Comparison of ENCODE assay signal across 15 cellular contexts in genomic region chr3:16066975-16067374, GRCh38.
A peak's percentile ranks its signal among the peaks of the same experiment; 100 is the strongest.
DNase-seq lines count a peak whose midpoint lies in the region; TF ChIP-seq lines count a peak whose summit lies in the region.
"Had no signal": no experiment of that assay in that cellular context is flagged by ENCODE, and none has a peak within 500 bp of the region (broad histone marks: within the 10 kb centered on the region; RNA-seq: fewer than 3 reads in every experiment).

No MANE protein-coding gene starts in this region.

- H3K9ac ChIP-seq in GM23248 (peak overlapping the region; percentile 82), adipocyte (ENCODE audit: low read length) (no peak overlapping the region)
- H3K9ac ChIP-seq: parathyroid adenoma had no signal

- no peaks in the 10 kb centered on the region for H3K9me2 ChIP-seq in GM23248 (ENCODE audit: insufficient read depth)

- TF ChIP-seq CTCF in vagina (IDR thresholded peaks at IDR 0.05) (no peak), glutamatergic neuron (IDR thresholded peaks at IDR 0.05; ENCODE audit: partially characterized antibody, unreplicated experiment) (no peak)

- no peaks in the 10 kb centered on the region for H3K27me3 ChIP-seq in GM23248 (replicated peaks; ENCODE audit: insufficient read depth)
- H3K27me3 ChIP-seq in adipocyte (replicated peaks; ENCODE audit: control insufficient read depth, insufficient read depth, low read length), result no peaks in the 10 kb centered on the region
- no peaks in the 10 kb centered on the region for H3K27me3 ChIP-seq in vagina
- H3K27me3 ChIP-seq: dorsolateral prefrontal cortex, thyroid gland had no signal

- intact Hi-C loops in vagina (cut with DNase I), result no loop called here

- H3K36me3 ChIP-seq in GM23248 (ENCODE audit: low read depth) (no peaks in the 10 kb centered on the region), adipocyte (ENCODE audit: control insufficient read depth, insufficient read depth, low read length, severe bottlenecking) (no peaks in the 10 kb centered on the region), vagina (no peaks in the 10 kb centered on the region)
- H3K36me3 ChIP-seq: thyroid gland had no signal

- H3K79me2 ChIP-seq in GM23248 (ENCODE audit: insufficient read depth), result no peaks in the 10 kb centered on the region
- H3K79me2 ChIP-seq: parathyroid adenoma had no signal

- WGBS in GM23248 (ENCODE audit: low coverage in 1 of 2, low lambda C conversion rate in 2 of 2, missing lambda C conversion rate in 2 of 2), 2 experiments, result 2% methylated on average over 6 of the region's 6 CpGs

- H3K4me3 ChIP-seq in GM23248 (no peak overlapping the region), adipocyte (ENCODE audit: low read length) (no peak overlapping the region), vagina (no peak overlapping the region)
- H3K4me3 ChIP-seq: dorsolateral prefrontal cortex, thyroid gland had no signal

- no peak overlapping the region for H3K27ac Mint-ChIP-seq in glutamatergic neuron (ENCODE audit: unreplicated experiment)

- H3K36me3 Mint-ChIP-seq in glutamatergic neuron (ENCODE audit: unreplicated experiment), result no peaks in the 10 kb centered on the region

- peaks cover 1% of the 10 kb centered on the region for H3K27me3 Mint-ChIP-seq in glutamatergic neuron (ENCODE audit: unreplicated experiment)

- H3K27ac ChIP-seq in GM23248 (peak overlapping the region; percentile 100), vagina (peak overlapping the region; percentile 58)
- H3K27ac ChIP-seq: parathyroid adenoma, thyroid gland had no signal

- H3K4me2 ChIP-seq in GM23248 (ENCODE audit: unreplicated experiment), result peak overlapping the region; percentile 18

- peak overlapping the region; percentile 30; the same call in 1 of the 2 replicates for H2AFZ ChIP-seq in GM23248
- H2AFZ ChIP-seq: parathyroid adenoma had no signal

- no peaks in the 10 kb centered on the region for H3K9me3 Mint-ChIP-seq in glutamatergic neuron (ENCODE audit: unreplicated experiment)

- H3K4me1 ChIP-seq in GM23248 (ENCODE audit: insufficient read depth), result peaks cover 60% of the 10 kb centered on the region
- H3K4me1 ChIP-seq in adipocyte (ENCODE audit: control insufficient read depth, insufficient read depth, low read length), result peaks cover 42% of the 10 kb centered on the region
- H3K4me1 ChIP-seq in vagina, result peaks cover 21% of the 10 kb centered on the region
- H3K4me1 ChIP-seq: parathyroid adenoma had no signal

- H3F3A ChIP-seq in GM23248 (ENCODE audit: insufficient read depth), result peaks cover 60% of the 10 kb centered on the region

- H3K9me3 ChIP-seq in GM23248 (ENCODE audit: low read depth) (no peaks in the 10 kb centered on the region), adipocyte (ENCODE audit: control insufficient read depth, low read length) (no peaks in the 10 kb centered on the region), vagina (no peaks in the 10 kb centered on the region)
- H3K9me3 ChIP-seq: thyroid gland had no signal

- H3K4me1 Mint-ChIP-seq in glutamatergic neuron (ENCODE audit: low read depth, unreplicated experiment), result no peaks in the 10 kb centered on the region

- in situ Hi-C loops in GM23248 (cut with MboI), result no loop called here

- no peaks in the 10 kb centered on the region for H4K20me1 ChIP-seq in GM23248 (ENCODE audit: insufficient read depth)

- H3K4me3 Mint-ChIP-seq in glutamatergic neuron (ENCODE audit: unreplicated experiment), result no peak overlapping the region

- TF ChIP-seq POLR2A in vagina (IDR thresholded peaks at IDR 0.05), result no peak

- DNase-seq in GM23248 (peak; percentile 93), adipocyte (ENCODE audit: low read depth) (peak; percentile 29), fibroblast of peridontal ligament (ENCODE audit: extremely low read depth) (peak; percentile 88), vagina (ENCODE audit: extremely low spot score in 2 of 2) (no peak), glutamatergic neuron (no peak), T-helper 1 cell (no peak), DMS 273 (lab: John Stamatoyannopoulos, UW; ENCODE audit: unreplicated experiment) (no peak)
- DNase-seq: activated CD4-positive, alpha-beta T cell treated with anti-CD3 and anti-CD28 coated beads for 4 hours; activated CD8-positive, alpha-beta memory T cell treated with anti-CD3 and anti-CD28 coated beads, Interleukin-2, amount 50 U/mL, for 48 hours; activated naive CD4-positive, alpha-beta T cell; dorsolateral prefrontal cortex; left ventricle myocardium superior; NCI-H1436; thyroid gland had no signal

Comparison
In these comparisons a context has a peak if more than half of its experiments do, and no peak if none do; other contexts are left out.
1. DNase-seq: peak in GM23248 (single experiment), adipocyte (single experiment) and fibroblast of peridontal ligament (single experiment); none in vagina (0 of 2), glutamatergic neuron (single experiment), T-helper 1 cell (0 of 5) and DMS 273 (single experiment).